Comparison of ENCODE assay signal across 9 cellular contexts in genomic region chr22:30205281-30206115, GRCh38. TPM values are rescaled to one million over a fixed set of nuclear protein-coding genes. Genes with fewer than 3 reads are reported as not detected.
A peak's percentile ranks its signal among the peaks of the same experiment; 100 is the strongest.
DNase-seq lines count a peak whose midpoint lies in the region; ATAC-seq, FAIRE-seq and TF ChIP-seq lines count a peak whose summit lies in the region.
"Had no signal": no experiment of that assay in that cellular context is flagged by ENCODE, and none has a peak within 500 bp of the region (broad histone marks: within the 10 kb centered on the region; RNA-seq: fewer than 3 reads in every experiment).

No MANE protein-coding gene starts in this region.

- H2AFZ ChIP-seq in HepG2 (ENCODE audit: low read length), result no peak overlapping the region

- ATAC-seq in HepG2 (no peak), HG02571 (IDR thresholded peaks at IDR 0.05; ENCODE audit: unreplicated experiment) (no peak), GM21576 (IDR thresholded peaks at IDR 0.05; ENCODE audit: unreplicated experiment) (no peak)

- no peaks in the 10 kb centered on the region for H4K20me1 ChIP-seq in HepG2 (ENCODE audit: insufficient read depth, low read length)

- H3K9ac ChIP-seq in HepG2 (ENCODE audit: insufficient read depth, low read depth, low read length), result no peak overlapping the region

- no peaks in the 10 kb centered on the region for H3K36me3 ChIP-seq in HepG2 (replicated peaks in 1 of 2; ENCODE audit: control insufficient read depth in 1 of 2, insufficient read depth in 2 of 2, low read length in 2 of 2)

- CTCF ChIA-PET in AG04450 (lab: Charles Lee), result interaction anchor here (1.0 to 1.4 kb wide), 3 partner anchors 50 to 98 kb away, joined by 3 to 5 read pairs (median 4); no protein-coding TSS in a partner anchor
- CTCF ChIA-PET in HepG2 (lab: Yijun Ruan, JAX; ENCODE audit: low intra/inter-chr PET ratio, low total read pairs), result no interaction called here

- BruUV-seq in HepG2 (replicated peaks; lab: Mats Ljungman, UMichigan), result no TSS peak

- no peak for TF ChIP-seq EP300 in HepG2 (IDR thresholded peaks at IDR 0.05; ENCODE audit: low read depth in 2 of 2, low read length in 2 of 2)
- peak; percentile 25; the same call in 1 of the 2 replicates for TF ChIP-seq EP300 in HepG2 (CRISPR knock-in tag; IDR thresholded peaks at IDR 0.05; ENCODE audit: borderline replicate concordance)

- H3K27ac ChIP-seq in AG04450 (ENCODE audit: low read depth, low read length), result peak overlapping the region; percentile 100
- no peak overlapping the region for H3K27ac ChIP-seq in HepG2 (ENCODE audit: extremely low read length, insufficient read depth, low read length)

- H3K4me1 ChIP-seq in HepG2 (ENCODE audit: insufficient read depth, low read length), result peaks cover 54% of the 10 kb centered on the region

- in situ Hi-C loops in astrocyte of the spinal cord (cut with HindIII; ENCODE audit: low sequenced_read_pairs) (no loop called here), HepG2 (cut with HindIII; ENCODE audit: extremely low pct_ligation_motif_present, low pct_unique_long_range_greater_than_20kb) (no loop called here)

- TF ChIP-seq CTCF in AG04450 (IDR thresholded peaks at IDR 0.05; ENCODE audit: low read depth, low read length) (no peak), astrocyte of the spinal cord (IDR thresholded peaks at IDR 0.05; ENCODE audit: low read depth, low read length) (no peak), HepG2 (CRISPR knock-in tag; IDR thresholded peaks at IDR 0.05) (no peak), D721Med (IDR thresholded peaks at IDR 0.05; ENCODE audit: insufficient read depth, missing control alignments) (no peak)

- no peak overlapping the region for H3K4me2 ChIP-seq in HepG2 (ENCODE audit: low read depth, low read length)

- 87% methylated on average over 23 of the region's 25 CpGs for WGBS in HepG2 (ENCODE audit: low lambda C conversion rate)

- H3K4me3 ChIP-seq in AG04450 (ENCODE audit: low read depth, low read length), result no peak overlapping the region
- H3K4me3 ChIP-seq in astrocyte of the spinal cord (ENCODE audit: low read depth, low read length), result no peak overlapping the region
- no peak overlapping the region for H3K4me3 ChIP-seq in HepG2 (replicated peaks in 1 of 3; ENCODE audit: insufficient read depth in 1 of 3, low read depth in 2 of 3, low read length in 3 of 3)

- peaks cover 15% of the 10 kb centered on the region for H3K9me3 ChIP-seq in AG04450 (ENCODE audit: control insufficient read depth, insufficient read depth, low read length)
- H3K9me3 ChIP-seq in HepG2 (ENCODE audit: low read length), result no peaks in the 10 kb centered on the region

- FAIRE-seq in HepG2 (lab: Jason Lieb, UNC), result no peak
- FAIRE-seq in D721Med (lab: Jason Lieb, UNC), result no peak
- FAIRE-seq: colon had no signal

- no peak for TF ChIP-seq RAD21 in HepG2 (CRISPR knock-in tag; IDR thresholded peaks at IDR 0.05)

- TF ChIP-seq POLR2A in HepG2 (IDR thresholded peaks at IDR 0.05; ENCODE audit: insufficient read depth in 1 of 2, low read depth in 2 of 2, low read length in 2 of 2), result no peak

- H3K27me3 ChIP-seq in AG04450 (ENCODE audit: control insufficient read depth, insufficient read depth, low read length) (no peaks in the 10 kb centered on the region), HepG2 (ENCODE audit: control insufficient read depth in 1 of 2, insufficient read depth in 2 of 2, low read length in 2 of 2) (no peaks in the 10 kb centered on the region)

- H3K79me2 ChIP-seq in HepG2 (ENCODE audit: insufficient read depth, low read length), result no peaks in the 10 kb centered on the region

- intact Hi-C loops in HepG2 (cut with micrococcal nuclease; ENCODE audit: unreplicated experiment), result no loop called here

- DNase-seq in AG04450 (ENCODE audit: low read depth, low spot score) (peak; percentile 98), HuH-7 (ENCODE audit: low spot score) (peak; percentile 56), astrocyte of the spinal cord (ENCODE audit: low read depth, low spot score) (peak; percentile 92), HepG2 (ENCODE audit: low spot score) (peak; percentile 40), D721Med (ENCODE audit: insufficient read length, low spot score) (no peak)
- no peak for DNase-seq in effector CD4-positive, alpha-beta T cell

- POLR2A ChIA-PET in AG04450 (lab: Yijun Ruan, JAX), result interaction anchor here (1.0 to 3.4 kb wide), 12 partner anchors 10 to 97 kb away, joined by 3 to 58 read pairs (median 4); partner anchors contain the start of gene LIF
- POLR2A ChIA-PET in HepG2 (lab: Yijun Ruan, JAX), result interaction anchor here (0.6 to 1.5 kb wide), 2 partner anchors 10 to 184 kb away, joined by 3 to 4 read pairs; no protein-coding TSS in a partner anchor

TF ChIP-seq in HepG2, 621 proteins besides CTCF, POLR2A, EP300 and RAD21:
- TF ChIP-seq SAP130 (CRISPR knock-in tag; IDR thresholded peaks at IDR 0.05; ENCODE audit: low read depth), result peak; percentile 29; the same call in 1 of the 2 replicates
- no peak for TF ChIP-seq SNAPC5 (CRISPR knock-in tag; IDR thresholded peaks at IDR 0.05; ENCODE audit: borderline replicate concordance)
- TF ChIP-seq KLF11 (CRISPR knock-in tag; IDR thresholded peaks at IDR 0.05), result no peak
- peak; percentile 46; the same call in 1 of the 2 replicates for TF ChIP-seq GABPB1 (CRISPR knock-in tag; IDR thresholded peaks at IDR 0.05)
- 0 out of 2 replicates have a peak, but pooled peaks have one; percentile 34 for TF ChIP-seq ETV5 (CRISPR knock-in tag; IDR thresholded peaks at IDR 0.05; ENCODE audit: borderline replicate concordance)
- TF ChIP-seq ATF4 (CRISPR knock-in tag; IDR thresholded peaks at IDR 0.05), result peak in 1 of 2 experiments; percentile 90; a peak in 2 of 4 replicates
- peak; percentile 59; the same call in 1 of the 2 replicates for TF ChIP-seq ELF1 (CRISPR knock-in tag; IDR thresholded peaks at IDR 0.05)
- TF ChIP-seq CEBPB (IDR thresholded peaks at IDR 0.05; ENCODE audit: borderline replicate concordance, low read depth, low read length), result peak; percentile 87
- 0 out of 2 replicates have a peak, but pooled peaks have one; percentile 20 for TF ChIP-seq CREB1 (IDR thresholded peaks at IDR 0.05)
- TF ChIP-seq CREB1 (CRISPR knock-in tag; IDR thresholded peaks at IDR 0.05), result no peak
- TF ChIP-seq ZNF768 (CRISPR knock-in tag; IDR thresholded peaks at IDR 0.05), result peak; percentile 72; the same call in 1 of the 2 replicates
- no peak for TF ChIP-seq MATR3 (CRISPR knock-in tag; IDR thresholded peaks at IDR 0.05)
- TF ChIP-seq ATF3 (CRISPR knock-in tag; IDR thresholded peaks at IDR 0.05), result peak; percentile 52; the same call in 1 of the 2 replicates
- peak; percentile 74 for TF ChIP-seq CEBPG (CRISPR knock-in tag; IDR thresholded peaks at IDR 0.05)
- 0 out of 2 replicates have a peak, but pooled peaks have one; percentile 37 for TF ChIP-seq ZBTB21 (CRISPR knock-in tag; IDR thresholded peaks at IDR 0.05)
- TF ChIP-seq FOSL2 (CRISPR knock-in tag; IDR thresholded peaks at IDR 0.05), result peak; percentile 70

RNA-seq across cellular contexts. Expression of gene LIF, which starts 41.1 kb away (rescaled TPM):
- polyA plus RNA-seq in AG04450 (2011; rRNA removed), result 53.9 and 121 TPM in 2 replicates
- 165 and 320 TPM in 2 replicates for polyA minus RNA-seq in AG04450 (2011; rRNA and poly(A)+ RNA removed)
- total RNA-seq in HepG2 (2016; rRNA removed; fragmentation: Illumina TruSeq; extraction: Trizol), result 1.5 and 3.6 TPM in 2 replicates
- 0.53 and 1.6 TPM in 2 replicates for total RNA-seq in HepG2 (2016; cell fraction: cytosol; rRNA removed; fragmentation: Illumina TruSeq; extraction: Trizol; ENCODE audit: low read depth)
- total RNA-seq in HepG2 (2016; cell fraction: insoluble cytoplasmic fraction; rRNA removed; fragmentation: Illumina TruSeq; extraction: Trizol), result 1.7 and 3.2 TPM in 2 replicates
- total RNA-seq in HepG2 (2016; cell fraction: membrane; rRNA removed; fragmentation: Illumina TruSeq; extraction: Trizol), result 2.6 TPM in 2 replicates
- total RNA-seq in HepG2 (2016; cell fraction: nucleus; rRNA removed; fragmentation: Illumina TruSeq; extraction: Trizol), result 5.2 and 5.5 TPM in 2 replicates
- 8.5 and 12.1 TPM in 2 replicates for polyA plus RNA-seq in HepG2 (2011; rRNA removed)
- 3.0 and 4.2 TPM in 2 replicates for polyA plus RNA-seq in HepG2 (2011; cell fraction: cytosol; rRNA removed)
- polyA plus RNA-seq in HepG2 (2011; cell fraction: nucleus; rRNA removed), result 48.8 and 59.2 TPM in 2 replicates
- polyA plus RNA-seq in HepG2 (2012), result 1.4 and 5.2 TPM in 2 replicates
- 0.17 and 0.26 TPM in 2 replicates for polyA plus RNA-seq in HepG2 (2016; cell fraction: cytosol; fragmentation: Illumina TruSeq; extraction: Trizol; ENCODE audit: low read depth)
- 1.1 and 1.3 TPM in 2 replicates for polyA plus RNA-seq in HepG2 (2016; cell fraction: insoluble cytoplasmic fraction; fragmentation: Illumina TruSeq; extraction: Trizol; ENCODE audit: low read depth)
- polyA plus RNA-seq in HepG2 (2016; cell fraction: membrane; fragmentation: Illumina TruSeq; extraction: Trizol; ENCODE audit: low read depth), result 0.64 and 0.93 TPM in 2 replicates
- polyA plus RNA-seq in HepG2 (2016; cell fraction: nucleus; fragmentation: Illumina TruSeq; extraction: Trizol; ENCODE audit: insufficient read depth, low read depth), result 13.6 and 20.3 TPM in 2 replicates
- polyA minus RNA-seq in HepG2 (2011; rRNA and poly(A)+ RNA removed; ENCODE audit: low replicate concordance), result 11.5 and 35.1 TPM in 2 replicates
- 3.8 and 5.5 TPM in 2 replicates for polyA minus RNA-seq in HepG2 (2011; cell fraction: cytosol; rRNA and poly(A)+ RNA removed)
- polyA minus RNA-seq in HepG2 (2011; cell fraction: nucleus; rRNA and poly(A)+ RNA removed), result 4.1 and 7.1 TPM in 2 replicates

Comparison
In these comparisons a context has a peak if more than half of its experiments do, and no peak if none do; other contexts are left out.
1. DNase-seq: peak in AG04450 (single experiment), HuH-7 (single experiment), astrocyte of the spinal cord (single experiment) and HepG2 (single experiment); none in D721Med (single experiment) and effector CD4-positive, alpha-beta T cell (single experiment).